ENCODE assay signal across 16 cellular contexts in genomic region chr7:139769066-139769465, GRCh38. TPM values are rescaled to one million over a fixed set of nuclear protein-coding genes. Genes with fewer than 3 reads are reported as not detected.
DNase-seq lines count a peak whose midpoint lies in the region; ATAC-seq and TF ChIP-seq lines count a peak whose summit lies in the region.
"Had no signal": no experiment of that assay in that cellular context is flagged by ENCODE, and none has a peak within 500 bp of the region (broad histone marks: within the 10 kb centered on the region; RNA-seq: fewer than 3 reads in every experiment).

No MANE protein-coding gene starts in this region.

- no peak for TF ChIP-seq CTCF in GM23338 (conservative IDR thresholded peaks at IDR 0.05; ENCODE audit: low read depth in 2 of 2)
- TF ChIP-seq CTCF in neutrophil (IDR thresholded peaks at IDR 0.05): no peak
- no peak for TF ChIP-seq CTCF in testis (IDR thresholded peaks at IDR 0.05)
- no peak for TF ChIP-seq CTCF in ascending aorta (IDR thresholded peaks at IDR 0.05)

- H3K9me2 ChIP-seq in GM23338 (ENCODE audit: insufficient read depth): no peaks in the 10 kb centered on the region; the same call in 1 of the 2 replicates

- H3F3A ChIP-seq in GM23338 (replicated peaks; ENCODE audit: low read depth): no peaks in the 10 kb centered on the region

- no peaks in the 10 kb centered on the region; the same call in 1 of the 2 replicates for H3K36me3 ChIP-seq in GM23338 (ENCODE audit: insufficient read depth)
- no peaks in the 10 kb centered on the region for H3K36me3 ChIP-seq in neutrophil
- H3K36me3 ChIP-seq in testis (ENCODE audit: low read depth, missing control alignments): no peaks in the 10 kb centered on the region
- H3K36me3 ChIP-seq in ascending aorta: peaks cover 0 to 13% of the 10 kb centered on the region in 2 donors

- no peaks in the 10 kb centered on the region for H3K9me3 ChIP-seq in neutrophil
- no peaks in the 10 kb centered on the region for H3K9me3 ChIP-seq in testis
- no peaks in the 10 kb centered on the region for H3K9me3 ChIP-seq in ascending aorta
- H3K9me3 ChIP-seq: A549, esophagus muscularis mucosa had no signal

- H3K79me2 ChIP-seq in GM23338 (replicated peaks; ENCODE audit: insufficient read depth): peaks cover 50% of the 10 kb centered on the region

- no peak overlapping the region for H2AFZ ChIP-seq in GM23338

- no peak for TF ChIP-seq POLR2A in testis (IDR thresholded peaks at IDR 0.05)

- H4K20me1 ChIP-seq in GM23338 (replicated peaks; ENCODE audit: insufficient read depth): no peaks in the 10 kb centered on the region

- H3K4me2 ChIP-seq in GM23338: no peak overlapping the region
- H3K4me2 ChIP-seq: A549 had no signal

- H3K27ac Mint-ChIP-seq in activated CD4-positive, alpha-beta T cell treated with anti-CD3 and anti-CD28 coated beads, Interleukin-2, amount 10 ng/mL, durations not matched to agents 7 days and 5 days: peak overlapping the region; percentile 94
- no peak overlapping the region for H3K27ac Mint-ChIP-seq in GM23338
- H3K27ac Mint-ChIP-seq in activated naive CD8-positive, alpha-beta T cell treated with anti-CD3 and anti-CD28 coated beads, Interleukin-2, amount 50 U/mL, for 24 hours: peak overlapping the region; percentile 69
- H3K27ac Mint-ChIP-seq: dendritic cell treated with granulocyte-macrophage colony-stimulating factor and Interleukin-4, amounts not matched to agents 40 ng/mL and 50 ng/mL, for 4 days; HFFc6 had no signal

- peak; percentile 36; the same call in 1 of the 3 replicates for ATAC-seq in GM23338
- no peak for ATAC-seq in activated naive CD8-positive, alpha-beta T cell treated with anti-CD3 and anti-CD28 coated beads, Interleukin-2, amount 50 U/mL, for 24 hours
- ATAC-seq: A549 had no signal

- no peaks in the 10 kb centered on the region for H3K9me3 Mint-ChIP-seq in activated CD4-positive, alpha-beta T cell treated with anti-CD3 and anti-CD28 coated beads, Interleukin-2, amount 10 ng/mL, durations not matched to agents 7 days and 5 days
- H3K9me3 Mint-ChIP-seq in GM23338: no peaks in the 10 kb centered on the region
- no peaks in the 10 kb centered on the region for H3K9me3 Mint-ChIP-seq in activated naive CD8-positive, alpha-beta T cell treated with anti-CD3 and anti-CD28 coated beads, Interleukin-2, amount 50 U/mL, for 24 hours
- H3K9me3 Mint-ChIP-seq: dendritic cell treated with granulocyte-macrophage colony-stimulating factor and Interleukin-4, amounts not matched to agents 40 ng/mL and 50 ng/mL, for 4 days; HFFc6 had no signal

- POLR2A ChIA-PET in activated CD4-positive, alpha-beta T cell treated with anti-CD3 and anti-CD28 coated beads, Interleukin-2, amount 10 ng/mL, durations not matched to agents 7 days and 5 days (lab: Charles Lee): no interaction called here

- no peak overlapping the region for H3K27ac ChIP-seq in GM23338 (ENCODE audit: low read depth)
- peak overlapping the region; percentile 87 for H3K27ac ChIP-seq in neutrophil
- H3K27ac ChIP-seq in testis: no peak overlapping the region
- no peak overlapping the region for H3K27ac ChIP-seq in ascending aorta
- H3K27ac ChIP-seq: esophagus muscularis mucosa had no signal

- no peaks in the 10 kb centered on the region for H3K27me3 Mint-ChIP-seq in activated CD4-positive, alpha-beta T cell treated with anti-CD3 and anti-CD28 coated beads, Interleukin-2, amount 10 ng/mL, durations not matched to agents 7 days and 5 days
- peaks cover 2% of the 10 kb centered on the region for H3K27me3 Mint-ChIP-seq in GM23338 (ENCODE audit: insufficient read depth, low read depth, poor library complexity)
- H3K27me3 Mint-ChIP-seq in activated naive CD8-positive, alpha-beta T cell treated with anti-CD3 and anti-CD28 coated beads, Interleukin-2, amount 50 U/mL, for 24 hours: no peaks in the 10 kb centered on the region
- H3K27me3 Mint-ChIP-seq: dendritic cell treated with granulocyte-macrophage colony-stimulating factor and Interleukin-4, amounts not matched to agents 40 ng/mL and 50 ng/mL, for 4 days had no signal

- H3K4me3 ChIP-seq in GM23338: no peak overlapping the region
- H3K4me3 ChIP-seq in neutrophil (ENCODE audit: low read depth in 1 of 2, low read length in 1 of 2): peak overlapping the region in 1 of 2 experiments; percentile 31
- no peak overlapping the region for H3K4me3 ChIP-seq in testis
- H3K4me3 ChIP-seq in ascending aorta: no peak overlapping the region
- H3K4me3 ChIP-seq: A549, esophagus muscularis mucosa had no signal

- CTCF ChIA-PET in activated CD4-positive, alpha-beta T cell treated with anti-CD3 and anti-CD28 coated beads, Interleukin-2, amount 10 ng/mL, durations not matched to agents 7 days and 5 days (lab: Charles Lee): interaction anchor here (1.0 kb wide), 1 partner anchor 121 kb away, joined by 3 read pairs; no protein-coding TSS in a partner anchor

- 98% methylated on average over 10 of the region's 10 CpGs for whole genome bisulfite sequencing in testis, 2 donors

- H3K27me3 ChIP-seq in GM23338 (ENCODE audit: insufficient read depth) (no peaks in the 10 kb centered on the region), neutrophil (no peaks in the 10 kb centered on the region), testis (no peaks in the 10 kb centered on the region), ascending aorta (no peaks in the 10 kb centered on the region)
- H3K27me3 ChIP-seq: esophagus muscularis mucosa had no signal

- intact Hi-C loops in testis (cut with DNase I; ENCODE audit: low total_unique reads): no loop called here
- intact Hi-C loops in ascending aorta (cut with DNase I): no loop called here

- H3K4me3 Mint-ChIP-seq in activated CD4-positive, alpha-beta T cell treated with anti-CD3 and anti-CD28 coated beads, Interleukin-2, amount 10 ng/mL, durations not matched to agents 7 days and 5 days: peak overlapping the region; percentile 6
- H3K4me3 Mint-ChIP-seq in GM23338: no peak overlapping the region
- no peak overlapping the region for H3K4me3 Mint-ChIP-seq in activated naive CD8-positive, alpha-beta T cell treated with anti-CD3 and anti-CD28 coated beads, Interleukin-2, amount 50 U/mL, for 24 hours
- H3K4me3 Mint-ChIP-seq: dendritic cell treated with granulocyte-macrophage colony-stimulating factor and Interleukin-4, amounts not matched to agents 40 ng/mL and 50 ng/mL, for 4 days; HFFc6 had no signal

- peaks cover 80% of the 10 kb centered on the region for H3K4me1 Mint-ChIP-seq in activated CD4-positive, alpha-beta T cell treated with anti-CD3 and anti-CD28 coated beads, Interleukin-2, amount 10 ng/mL, durations not matched to agents 7 days and 5 days
- H3K4me1 Mint-ChIP-seq in GM23338: peaks cover 22% of the 10 kb centered on the region
- H3K4me1 Mint-ChIP-seq in activated naive CD8-positive, alpha-beta T cell treated with anti-CD3 and anti-CD28 coated beads, Interleukin-2, amount 50 U/mL, for 24 hours: peaks cover 82% of the 10 kb centered on the region

- peaks cover 50% of the 10 kb centered on the region for H3K36me3 Mint-ChIP-seq in activated CD4-positive, alpha-beta T cell treated with anti-CD3 and anti-CD28 coated beads, Interleukin-2, amount 10 ng/mL, durations not matched to agents 7 days and 5 days (ENCODE audit: low read depth)
- H3K36me3 Mint-ChIP-seq in GM23338 (ENCODE audit: low read depth): no peaks in the 10 kb centered on the region
- H3K36me3 Mint-ChIP-seq in activated naive CD8-positive, alpha-beta T cell treated with anti-CD3 and anti-CD28 coated beads, Interleukin-2, amount 50 U/mL, for 24 hours (ENCODE audit: low read depth): peaks cover 17% of the 10 kb centered on the region

- H3K4me1 ChIP-seq in GM23338 (ENCODE audit: insufficient read depth): no peaks in the 10 kb centered on the region; the same call in 1 of the 2 replicates
- peaks cover 95 to 100% of the 10 kb centered on the region in 2 experiments for H3K4me1 ChIP-seq in neutrophil (ENCODE audit: control insufficient read depth in 1 of 2, insufficient read depth in 1 of 2, low read depth in 1 of 2, low read length in 1 of 2)
- no peaks in the 10 kb centered on the region for H3K4me1 ChIP-seq in testis
- H3K4me1 ChIP-seq in ascending aorta: peaks cover 0 to 31% of the 10 kb centered on the region in 2 donors

- no peak for DNase-seq in activated CD4-positive, alpha-beta T cell treated with anti-CD3 and anti-CD28 coated beads, Interleukin-2, amount 10 ng/mL, durations not matched to agents 7 days and 5 days
- no peak for DNase-seq in activated CD4-positive, alpha-beta T cell treated with anti-CD3 and anti-CD28 coated beads for 48 hours
- DNase-seq in GM23338 (ENCODE audit: low spot score) (no peak), SKM-1 treated with dmso at 0.1 percent for 144 hours (lab: John Stamatoyannopoulos, UW; ENCODE audit: unreplicated experiment) (no peak), testis (no peak), ascending aorta (ENCODE audit: low spot score in 2 of 2) (no peak)
- DNase-seq in activated naive CD8-positive, alpha-beta T cell treated with anti-CD3 and anti-CD28 coated beads, Interleukin-2, amount 50 U/mL, for 24 hours: no peak
- DNase-seq: HFFc6; NCI-H1048; NCI-H2107; NCI-H774; stimulated activated CD4-positive, alpha-beta T cell treated with anti-CD3 and anti-CD28 coated beads, Interleukin-4, amount 100 ng/mL, for 4 hours had no signal

TF ChIP-seq in GM23338, 12 proteins besides CTCF, POLR2A, EP300 and RAD21:
- TF ChIP-seq ZNF331 (CRISPR knock-in tag; IDR thresholded peaks at IDR 0.05; ENCODE audit: low read depth) (no peak), ZNF114 (CRISPR knock-in tag; IDR thresholded peaks at IDR 0.05) (no peak)

RNA-seq across cellular contexts. Expression of gene HIPK2, which starts 8.7 kb away (rescaled TPM):
- 10 to 100 TPM; 22.5 to 27.5 TPM for total RNA-seq in activated CD4-positive, alpha-beta T cell treated with anti-CD3 and anti-CD28 coated beads, Interleukin-2, amount 10 ng/mL, durations not matched to agents 7 days and 5 days
- total RNA-seq in GM23338 (2014; rRNA removed; shearing (Covaris generic)): 13.8 and 16.9 TPM in 2 replicates
- polyA plus RNA-seq in GM23338 (2016; fragmentation: Nextera tagmentation; extraction: Ambion mirVana) (5.9 and 7.3 TPM in 2 replicates), testis (ENCODE audit: insufficient read depth, low read depth, low replicate concordance) (6.3 TPM)
- total RNA-seq in testis (10 to 100 TPM; 17.8 to 22.4 TPM), ascending aorta (53.9 TPM)

RNA-seq across cellular contexts. Expression of gene TBXAS1, which starts 60.0 kb away (rescaled TPM):
- total RNA-seq in activated CD4-positive, alpha-beta T cell treated with anti-CD3 and anti-CD28 coated beads, Interleukin-2, amount 10 ng/mL, durations not matched to agents 7 days and 5 days: 10 to 100 TPM in 1 of 2 experiments, 1 to 10 TPM in 1; 8.8 to 11.8 TPM
- 1.0 TPM in 1 of 2 replicates, not detected in the other for total RNA-seq in GM23338 (2014; rRNA removed; shearing (Covaris generic))
- polyA plus RNA-seq in GM23338 (2016; fragmentation: Nextera tagmentation; extraction: Ambion mirVana) (0.89 and 1.3 TPM in 2 replicates), testis (ENCODE audit: insufficient read depth, low read depth, low replicate concordance) (4.9 TPM)
- total RNA-seq in testis (1 to 10 TPM; 5.2 to 5.7 TPM), ascending aorta (3.8 TPM)
